Comparison of ENCODE assay signal across 25 cellular contexts in the genomic region with DNA sequence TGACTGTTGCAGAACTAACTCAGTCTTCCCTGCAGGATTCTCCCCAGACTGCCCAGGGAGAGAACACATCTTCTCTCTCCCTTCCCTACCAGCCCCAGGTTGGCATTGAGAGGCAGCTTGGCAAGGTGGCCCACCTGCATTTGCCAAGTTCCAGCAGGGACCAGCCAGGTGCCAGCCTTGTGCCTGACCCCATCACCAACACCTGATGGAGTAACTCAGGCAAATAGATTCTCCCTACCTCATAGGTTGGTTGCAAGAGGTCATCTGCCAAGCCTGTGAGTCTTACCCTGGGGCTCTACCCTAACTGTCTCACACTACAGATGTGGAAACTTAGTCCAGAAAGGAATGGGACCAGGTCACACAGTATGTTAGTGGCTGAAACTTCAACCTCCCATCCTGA. TPM values are rescaled to one million over a fixed set of nuclear protein-coding genes. Genes with fewer than 3 reads are reported as not detected.
"Had no signal": no experiment of that assay in that cellular context is flagged by ENCODE, and none has a peak within 500 bp of the region (broad histone marks: within the 10 kb centered on the region; RNA-seq: fewer than 3 reads in every experiment).

No MANE protein-coding gene starts in this region.

- H3K9ac ChIP-seq: parathyroid adenoma had no signal

- H3K36me3 ChIP-seq: gastrocnemius medialis, left lung, neutrophil, prostate gland, right atrium auricular region, suprapubic skin, transverse colon, vagina had no signal

- H3K4me1 ChIP-seq: gastrocnemius medialis, left lung, parathyroid adenoma, prostate gland, right atrium auricular region, suprapubic skin, transverse colon, vagina had no signal

- H3K4me3 ChIP-seq: gastrocnemius medialis, left lung, prostate gland, right atrium auricular region, suprapubic skin, transverse colon, vagina had no signal

- H3K27ac ChIP-seq: epithelial cell of prostate, gastrocnemius medialis, left lung, neutrophil, parathyroid adenoma, prostate gland, right atrium auricular region, suprapubic skin, transverse colon, vagina had no signal

- H2AFZ ChIP-seq: parathyroid adenoma had no signal

- H3K4me3 Mint-ChIP-seq: naive thymus-derived CD4-positive, alpha-beta T cell; stimulated activated naive CD8-positive, alpha-beta T cell treated with anti-CD3 and anti-CD28 coated beads, Interleukin-15, amount 100 ng/mL, for 72 hours had no signal

- H3K27ac Mint-ChIP-seq: naive thymus-derived CD4-positive, alpha-beta T cell; stimulated activated naive CD8-positive, alpha-beta T cell treated with anti-CD3 and anti-CD28 coated beads, Interleukin-15, amount 100 ng/mL, for 72 hours had no signal

- H3K9me3 ChIP-seq: gastrocnemius medialis, left lung, neutrophil, prostate gland, right atrium auricular region, suprapubic skin, transverse colon, vagina had no signal

- H3K36me3 Mint-ChIP-seq: naive thymus-derived CD4-positive, alpha-beta T cell had no signal

- ATAC-seq: esophagus mucosa; gastrocnemius medialis; left lung; naive thymus-derived CD4-positive, alpha-beta T cell; stimulated activated naive CD8-positive, alpha-beta T cell treated with anti-CD3 and anti-CD28 coated beads, Interleukin-15, amount 100 ng/mL, for 72 hours had no signal

- DNase-seq: cortex of kidney; foreskin fibroblast; gastrocnemius medialis; kidney; left lung; mesenchymal stem cell; midbrain; naive thymus-derived CD4-positive, alpha-beta T cell; small intestine; stimulated activated CD4-positive, alpha-beta T cell treated with anti-CD3 and anti-CD28 coated beads, Interleukin-12 subunit alpha, Interleukin-12 subunit beta, amount 100 ng/mL, for 4 hours; stimulated activated CD4-positive, alpha-beta T cell treated with anti-CD3 and anti-CD28 coated beads, Interleukin-1b, Interleukin-23, amount 100 ng/mL, for 48 hours; stimulated activated CD4-positive, alpha-beta T cell treated with anti-CD3 and anti-CD28 coated beads, Interleukin-4, amount 100 ng/mL, for 1 hour; stimulated activated CD8-positive, alpha-beta memory T cell treated with anti-CD3 and anti-CD28 coated beads, Interleukin-4, amount 100 ng/mL, for 48 hours; stimulated activated naive CD4-positive, alpha-beta T cell; stimulated activated naive CD8-positive, alpha-beta T cell treated with anti-CD3 and anti-CD28 coated beads, Interleukin-15, amount 100 ng/mL, for 72 hours; transverse colon had no signal

- H3K27me3 ChIP-seq: gastrocnemius medialis, left lung, right atrium auricular region, suprapubic skin, vagina had no signal

- H3K4me1 Mint-ChIP-seq: naive thymus-derived CD4-positive, alpha-beta T cell; stimulated activated naive CD8-positive, alpha-beta T cell treated with anti-CD3 and anti-CD28 coated beads, Interleukin-15, amount 100 ng/mL, for 72 hours had no signal

- H3K9me3 Mint-ChIP-seq: naive thymus-derived CD4-positive, alpha-beta T cell; stimulated activated naive CD8-positive, alpha-beta T cell treated with anti-CD3 and anti-CD28 coated beads, Interleukin-15, amount 100 ng/mL, for 72 hours had no signal

RNA-seq across cellular contexts. Expression of a gene that starts 20.4 kb away (rescaled TPM):
- total RNA-seq: gastrocnemius medialis; lung microvascular endothelial cell; naive thymus-derived CD4-positive, alpha-beta T cell; vagina had no signal
- polyA plus RNA-seq: naive thymus-derived CD4-positive, alpha-beta T cell had no signal
